ENCODE assay signal across 20 cellular contexts in genomic region chr7:137583199-137583598, GRCh38.
DNase-seq lines count a peak whose midpoint lies in the region; ATAC-seq, FAIRE-seq and TF ChIP-seq lines count a peak whose summit lies in the region.
"Had no signal": no experiment of that assay in that cellular context is flagged by ENCODE, and none has a peak within 500 bp of the region (broad histone marks: within the 10 kb centered on the region; RNA-seq: fewer than 3 reads in every experiment).

No MANE protein-coding gene starts in this region.

- H2AK5ac ChIP-seq in IMR-90 (ENCODE audit: low read depth, low read length): peak overlapping the region; percentile 70

- in situ Hi-C loops in IMR-90 (cut with MboI; ENCODE audit: low sequenced_read_pairs): loop anchor here (10.0 to 25.0 kb wide), 2 partner anchors 708 to 1171 kb away; no protein-coding TSS in a partner anchor

- no peak overlapping the region for H3K9ac ChIP-seq in IMR-90 (ENCODE audit: low read depth, low read length)
- no peak overlapping the region for H3K9ac ChIP-seq in rectal smooth muscle tissue (ENCODE audit: low read length)
- H3K9ac ChIP-seq: GM23248 had no signal

- peak overlapping the region; percentile 81 for H3K14ac ChIP-seq in IMR-90 (replicated peaks; ENCODE audit: low read depth, low read length)

- no peak overlapping the region for H3K56ac ChIP-seq in IMR-90 (ENCODE audit: extremely low read depth, insufficient read depth, low read length)

- no peaks in the 10 kb centered on the region for H3K9me3 ChIP-seq in IMR-90 (ENCODE audit: control insufficient read depth, insufficient read depth, low read length)
- H3K9me3 ChIP-seq: Caco-2 had no signal

- H3K4me1 ChIP-seq in IMR-90 (ENCODE audit: control insufficient read depth, insufficient read depth, low read length) (peaks cover 8% of the 10 kb centered on the region; the same call in 1 of the 2 replicates), rectal smooth muscle tissue (ENCODE audit: control insufficient read depth, insufficient read depth, low read length) (peaks cover 9% of the 10 kb centered on the region)
- H3K4me1 ChIP-seq: Caco-2 had no signal

- H3K79me1 ChIP-seq in IMR-90 (ENCODE audit: low read depth in 1 of 2, low read length in 2 of 2): peaks cover 4 to 8% of the 10 kb centered on the region in 2 experiments; a peak in 3 of 4 replicates

- H4K91ac ChIP-seq in IMR-90 (ENCODE audit: insufficient read depth, low read depth, low read length): peak overlapping the region; percentile 38; the same call in 1 of the 2 replicates

- peak overlapping the region; percentile 20; the same call in 1 of the 2 replicates for H4K5ac ChIP-seq in IMR-90 (ENCODE audit: low read depth, low read length)

- H3K9me1 ChIP-seq in IMR-90 (ENCODE audit: insufficient read depth, low read length): peaks cover 7% of the 10 kb centered on the region

- intact Hi-C loops in IMR-90 (cut with micrococcal nuclease): no loop called here

- ATAC-seq in IMR-90 (ENCODE audit: low read depth) (no peak), SK-N-SH treated with all-trans-retinoic acid at 6 μM for 48 hours (peak; percentile 25; the same call in 2 of the 3 replicates)
- ATAC-seq: CD8-positive, alpha-beta T cell; GM12878; HCT116 had no signal

- DNase-seq in IMR-90 (no peak), fibroblast of the aortic adventitia (ENCODE audit: low read depth) (peak; percentile 89), DMS114 treated with DMSO at 0.1 percent for 48 hours (lab: John Stamatoyannopoulos, UW; ENCODE audit: unreplicated experiment) (no peak), D721Med (ENCODE audit: insufficient read length, low spot score) (no peak), NAMALWA (ENCODE audit: low spot score) (no peak)
- DNase-seq: 8988T; C1 segment of cervical spinal cord; Caco-2; CD8-positive, alpha-beta T cell; DMS 273 treated with DMSO at 0.1 percent for 48 hours; DMS79; EL; GDM1; GM23248; H9 had no signal

- TF ChIP-seq CTCF in IMR-90 (conservative IDR thresholded peaks at IDR 0.05; ENCODE audit: low read depth, low read length): no peak
- TF ChIP-seq CTCF in fibroblast of the aortic adventitia (IDR thresholded peaks at IDR 0.05; ENCODE audit: insufficient read depth, low read length): no peak
- TF ChIP-seq CTCF in D721Med (IDR thresholded peaks at IDR 0.05; ENCODE audit: insufficient read depth, missing control alignments): no peak

- CTCF ChIA-PET in IMR-90 (lab: Yijun Ruan, JAX): no interaction called here

- peak overlapping the region; percentile 91 for H2BK120ac ChIP-seq in IMR-90 (ENCODE audit: low read depth, low read length)

- peak overlapping the region; percentile 55; the same call in 1 of the 2 replicates for H3K23ac ChIP-seq in IMR-90 (ENCODE audit: low read depth, low read length)

- FAIRE-seq in D721Med (lab: Jason Lieb, UNC): no peak
- FAIRE-seq: GM12878, GM18507 had no signal

- H3K36me3 ChIP-seq in IMR-90 (ENCODE audit: control insufficient read depth, insufficient read depth, low read length): no peaks in the 10 kb centered on the region; the same call in 1 of the 2 replicates
- no peaks in the 10 kb centered on the region for H3K36me3 ChIP-seq in rectal smooth muscle tissue (ENCODE audit: control insufficient read depth, insufficient read depth, low read length)

- no TSS peak for BruUV-seq in IMR-90 (replicated peaks; lab: Mats Ljungman, UMichigan)

- H3K27ac ChIP-seq in IMR-90 (ENCODE audit: insufficient read depth, low read length) (no peak overlapping the region), rectal smooth muscle tissue (ENCODE audit: low read depth, low read length) (peak overlapping the region; percentile 64)
- H3K27ac ChIP-seq: GM23248 had no signal

- H2AK9ac ChIP-seq in IMR-90 (replicated peaks; ENCODE audit: low read depth, low read length, poor library complexity): no peak overlapping the region

- H4K8ac ChIP-seq in IMR-90 (ENCODE audit: low read depth in 2 of 2, low read length in 2 of 2): peak overlapping the region; percentile 72 to 87; a peak in 3 of 4 replicates

- dilution Hi-C loops in IMR-90 (cut with HindIII; ENCODE audit: low sequenced_read_pairs, unreplicated experiment): no loop called here

- TF ChIP-seq POLR2A in IMR-90 (IDR thresholded peaks at IDR 0.05; ENCODE audit: low read depth, low read length): no peak

- peak overlapping the region; percentile 67 for H2BK5ac ChIP-seq in IMR-90 (ENCODE audit: low read depth, low read length, poor library complexity, severe bottlenecking)

- peak overlapping the region; percentile 65; the same call in 1 of the 2 replicates for H3K4ac ChIP-seq in IMR-90 (ENCODE audit: low read depth, low read length)

- H3K18ac ChIP-seq in IMR-90 (ENCODE audit: low read depth, low read length): peak overlapping the region; percentile 18; the same call in 1 of the 2 replicates

- H2BK20ac ChIP-seq in IMR-90 (ENCODE audit: low read depth, low read length): peak overlapping the region; percentile 97

- POLR2A ChIA-PET in IMR-90 (lab: Charles Lee; ENCODE audit: unreplicated experiment): no interaction called here

- H2AFZ ChIP-seq in IMR-90 (replicated peaks; ENCODE audit: low read length, poor library complexity): no peak overlapping the region
- H2AFZ ChIP-seq: GM23248 had no signal

- H3K27me3 ChIP-seq in IMR-90 (ENCODE audit: control insufficient read depth, insufficient read depth, low read length) (no peaks in the 10 kb centered on the region), rectal smooth muscle tissue (ENCODE audit: control insufficient read depth, insufficient read depth, low read length) (no peaks in the 10 kb centered on the region)

- peak overlapping the region; percentile 92 for H2BK15ac ChIP-seq in IMR-90 (ENCODE audit: low read depth, low read length)

- WGBS in IMR-90 (ENCODE audit: extremely low coverage in 2 of 2, insufficient read length in 1 of 2), 2 experiments: no CpG with 5 or more reads among the region's 1 CpG

- no peak overlapping the region for H3K4me2 ChIP-seq in IMR-90 (ENCODE audit: low read depth, low read length)

- no peak for TF ChIP-seq RAD21 in IMR-90 (IDR thresholded peaks at IDR 0.05; ENCODE audit: low read length)

- H4K20me1 ChIP-seq in IMR-90 (ENCODE audit: insufficient read depth, low read length): no peaks in the 10 kb centered on the region

- H3K4me3 ChIP-seq in IMR-90 (ENCODE audit: insufficient read depth, low read depth, low read length) (no peak overlapping the region), fibroblast of the aortic adventitia (ENCODE audit: low read depth, low read length) (no peak overlapping the region), rectal smooth muscle tissue (ENCODE audit: low read length) (no peak overlapping the region)
- H3K4me3 ChIP-seq: GM12878, GM23248 had no signal

TF ChIP-seq in IMR-90, 13 proteins besides CTCF, POLR2A, EP300 and RAD21:
- TF ChIP-seq MXI1 (IDR thresholded peaks at IDR 0.05; ENCODE audit: borderline replicate concordance, low read depth, low read length) (no peak), NFE2L2 (IDR thresholded peaks at IDR 0.05; ENCODE audit: low read depth, low read length) (no peak), MAFK (IDR thresholded peaks at IDR 0.05; ENCODE audit: low read depth, low read length) (no peak), SMC3 (IDR thresholded peaks at IDR 0.05; ENCODE audit: low read depth, low read length) (no peak)

TF ChIP-seq in SK-N-SH treated with all-trans-retinoic acid at 6 μM for 48 hours, 23 proteins besides CTCF, POLR2A, EP300 and RAD21:
- TF ChIP-seq ARNTL (CRISPR knock-in tag; IDR thresholded peaks at IDR 0.05; ENCODE audit: borderline replicate concordance, low read depth): no peak
- TF ChIP-seq BACH2 (CRISPR knock-in tag; IDR thresholded peaks at IDR 0.05; ENCODE audit: borderline replicate concordance): no peak
- TF ChIP-seq CSRNP3 (CRISPR knock-in tag; IDR thresholded peaks at IDR 0.05): no peak
- TF ChIP-seq ZNF565 (CRISPR knock-in tag; conservative IDR thresholded peaks at IDR 0.05; ENCODE audit: low read depth): no peak
